In the genomic region with DNA sequence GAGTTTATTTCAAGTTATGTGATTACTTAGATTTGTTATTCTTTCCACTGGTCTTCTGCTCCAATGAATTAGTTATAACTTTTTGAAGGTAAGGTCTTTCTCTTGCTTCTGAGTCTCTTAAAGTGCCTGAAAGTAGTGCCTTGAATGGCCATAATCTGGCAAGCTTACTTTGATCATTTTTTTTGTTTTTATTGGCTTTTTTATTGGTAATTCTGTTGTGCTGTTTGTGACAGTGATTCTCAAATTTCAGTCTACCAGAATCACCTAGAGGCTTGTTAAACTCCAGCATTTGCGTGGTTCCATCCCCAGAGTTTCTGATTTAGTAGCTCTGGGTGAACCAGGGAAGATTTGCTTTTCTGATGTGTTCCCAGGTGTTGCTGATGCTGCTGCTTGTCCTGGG, we compare ENCODE assay signal across 23 cellular contexts.
"Had no signal": no experiment of that assay in that cellular context is flagged by ENCODE, and none has a peak within 500 bp of the region (broad histone marks: within the 10 kb centered on the region; RNA-seq: fewer than 3 reads in every experiment).

No MANE protein-coding gene starts in this region.

- H3K9me3 ChIP-seq: left lung, pancreas, right lobe of liver, vagina had no signal

- H3K27me3 Mint-ChIP-seq: activated naive CD8-positive, alpha-beta T cell treated with anti-CD3 and anti-CD28 coated beads, Interleukin-2, amount 10 ng/mL, durations not matched to agents 7 days and 5 days; activated T-helper 17 cell treated with anti-CD3 and anti-CD28 coated beads, Interleukin-2, amount 50 U/mL, for 72 hours; natural killer cell treated with Interleukin-12 subunit alpha and Interleukin-12 subunit beta and Interleukin-15 and Interleukin-18, amount 100 ng/mL, for 72 hours; T-cell; type B pancreatic cell had no signal

- H3K4me3 Mint-ChIP-seq: activated CD8-positive, alpha-beta T cell treated with anti-CD3 and anti-CD28 coated beads, Interleukin-2, amount 10 ng/mL, durations not matched to agents 7 days and 5 days; activated naive CD8-positive, alpha-beta T cell treated with anti-CD3 and anti-CD28 coated beads, Interleukin-2, amount 10 ng/mL, durations not matched to agents 7 days and 5 days; activated T-helper 17 cell treated with anti-CD3 and anti-CD28 coated beads, Interleukin-2, amount 50 U/mL, for 72 hours; natural killer cell treated with Interleukin-12 subunit alpha and Interleukin-12 subunit beta and Interleukin-15 and Interleukin-18, amount 100 ng/mL, for 72 hours; stimulated activated effector memory CD8-positive, alpha-beta T cell treated with anti-CD3 and anti-CD28 coated beads, Interleukin-12 subunit alpha, Interleukin-12 subunit beta, amount 100 ng/mL, for 72 hours; T-cell; type B pancreatic cell had no signal

- ATAC-seq: activated CD8-positive, alpha-beta T cell treated with anti-CD3 and anti-CD28 coated beads, Interleukin-2, amount 10 ng/mL, durations not matched to agents 7 days and 5 days; activated T-helper 17 cell treated with anti-CD3 and anti-CD28 coated beads, Interleukin-2, amount 50 U/mL, for 72 hours; foreskin keratinocyte; left lung; natural killer cell treated with Interleukin-12 subunit alpha and Interleukin-12 subunit beta and Interleukin-15 and Interleukin-18, amount 100 ng/mL, for 72 hours; pancreas; right lobe of liver; stimulated activated effector memory CD8-positive, alpha-beta T cell treated with anti-CD3 and anti-CD28 coated beads, Interleukin-12 subunit alpha, Interleukin-12 subunit beta, amount 100 ng/mL, for 72 hours; T-cell had no signal

- H3K9me3 Mint-ChIP-seq: activated naive CD8-positive, alpha-beta T cell treated with anti-CD3 and anti-CD28 coated beads, Interleukin-2, amount 10 ng/mL, durations not matched to agents 7 days and 5 days; activated T-helper 17 cell treated with anti-CD3 and anti-CD28 coated beads, Interleukin-2, amount 50 U/mL, for 72 hours; natural killer cell treated with Interleukin-12 subunit alpha and Interleukin-12 subunit beta and Interleukin-15 and Interleukin-18, amount 100 ng/mL, for 72 hours; stimulated activated effector memory CD8-positive, alpha-beta T cell treated with anti-CD3 and anti-CD28 coated beads, Interleukin-12 subunit alpha, Interleukin-12 subunit beta, amount 100 ng/mL, for 72 hours; T-cell; type B pancreatic cell had no signal

- H3K4me1 ChIP-seq: left lung, pancreas, right lobe of liver, vagina had no signal

- H3K27ac ChIP-seq: cardiac muscle cell, foreskin keratinocyte, left lung, pancreas, right lobe of liver, skin epidermis, vagina, WERI-Rb-1 had no signal

- H3K4me3 ChIP-seq: cardiac muscle cell, left lung, pancreas, right lobe of liver, skin epidermis, vagina had no signal

- H3K36me3 ChIP-seq: pancreas, right lobe of liver, vagina had no signal

- H3K4me1 Mint-ChIP-seq: activated T-helper 17 cell treated with anti-CD3 and anti-CD28 coated beads, Interleukin-2, amount 50 U/mL, for 72 hours had no signal

- DNase-seq: activated CD4-positive, alpha-beta T cell treated with anti-CD3 and anti-CD28 coated beads for 1 hour; activated CD4-positive, alpha-beta T cell treated with anti-CD3 and anti-CD28 coated beads, Interleukin-2, amount 50 U/mL, for 1 hour; activated CD8-positive, alpha-beta T cell treated with anti-CD3 and anti-CD28 coated beads, Interleukin-2, amount 10 ng/mL, durations not matched to agents 7 days and 5 days; activated naive CD8-positive, alpha-beta T cell treated with anti-CD3 and anti-CD28 coated beads, Interleukin-2, amount 10 ng/mL, durations not matched to agents 7 days and 5 days; amygdala; cortex of kidney; erythroblast; foreskin keratinocyte; kidney glomerular epithelial cell; left lung; midbrain; pancreas; right lobe of liver; stimulated activated CD4-positive, alpha-beta T cell treated with anti-CD3 and anti-CD28 coated beads, Interleukin-2, amount 100 ng/mL, for 24 hours; T-cell; WERI-Rb-1 had no signal

- H3K27ac Mint-ChIP-seq: activated CD8-positive, alpha-beta T cell treated with anti-CD3 and anti-CD28 coated beads, Interleukin-2, amount 10 ng/mL, durations not matched to agents 7 days and 5 days; activated naive CD8-positive, alpha-beta T cell treated with anti-CD3 and anti-CD28 coated beads, Interleukin-2, amount 10 ng/mL, durations not matched to agents 7 days and 5 days; activated T-helper 17 cell treated with anti-CD3 and anti-CD28 coated beads, Interleukin-2, amount 50 U/mL, for 72 hours; T-cell; type B pancreatic cell had no signal

- H3K36me3 Mint-ChIP-seq: natural killer cell treated with Interleukin-12 subunit alpha and Interleukin-12 subunit beta and Interleukin-15 and Interleukin-18, amount 100 ng/mL, for 72 hours had no signal
